ENCODE assay signal across 12 cellular contexts in the genomic region with DNA sequence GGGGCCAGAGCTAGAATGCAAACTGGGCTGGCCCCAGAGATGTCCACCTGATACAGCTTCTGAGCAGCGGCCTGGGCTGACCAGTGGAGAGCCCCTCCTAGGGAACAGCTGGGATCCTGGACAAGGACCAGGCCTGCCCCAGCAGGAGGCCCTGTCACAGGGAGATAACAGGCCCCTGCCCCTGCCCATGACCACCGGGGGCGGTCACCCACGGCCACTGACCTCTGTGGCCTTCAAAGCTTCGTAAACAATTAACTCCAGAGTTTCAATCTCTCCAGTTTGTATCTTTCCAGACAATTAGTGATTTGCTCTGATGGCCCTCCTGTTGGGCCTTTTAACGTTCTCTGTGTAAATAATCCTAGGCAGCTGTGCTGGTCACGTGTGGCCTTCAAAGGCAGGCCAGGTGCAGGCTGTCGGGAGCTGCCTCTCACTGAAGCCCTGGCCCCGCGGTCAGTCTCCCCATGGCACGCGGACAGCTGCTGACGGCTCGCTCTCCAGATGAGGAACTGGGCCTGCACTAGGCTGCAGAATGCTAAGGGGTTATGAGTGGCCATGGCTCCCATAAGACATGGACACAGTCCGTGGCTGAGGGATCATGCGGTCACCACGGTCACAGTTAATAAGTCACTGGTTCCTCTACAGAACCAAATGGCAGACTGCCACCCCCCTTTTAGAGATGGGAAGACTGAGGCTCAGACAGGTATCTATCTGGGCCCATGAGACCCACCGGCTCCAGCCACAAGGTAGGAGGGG. TPM values are rescaled to one million over a fixed set of nuclear protein-coding genes. Genes with fewer than 3 reads are reported as not detected.
DNase-seq lines count a peak whose midpoint lies in the region; ATAC-seq, FAIRE-seq and TF ChIP-seq lines count a peak whose summit lies in the region.
"Had no signal": no experiment of that assay in that cellular context is flagged by ENCODE, and none has a peak within 500 bp of the region (broad histone marks: within the 10 kb centered on the region; RNA-seq: fewer than 3 reads in every experiment).

No MANE protein-coding gene starts in this region.

- H3K9me3 ChIP-seq in H1 (ENCODE audit: insufficient read depth in 2 of 2, low read depth in 1 of 2, low read length in 1 of 2) (no peaks in the 10 kb centered on the region), OCI-LY7 (ENCODE audit: low read length) (no peaks in the 10 kb centered on the region)

- no peak overlapping the region for H3K56ac ChIP-seq in H1 (replicated peaks; ENCODE audit: insufficient read length, low read depth, low read length)

- H3K79me2 ChIP-seq in H1 (ENCODE audit: control insufficient read depth in 1 of 2, insufficient read depth in 2 of 2, low read length in 2 of 2) (peaks cover 69 to 100% of the 10 kb centered on the region in 2 experiments), OCI-LY7 (ENCODE audit: insufficient read depth, low read depth, low read length) (no peaks in the 10 kb centered on the region)

- 91% methylated on average over 18 of the region's 18 CpGs; no CpG with 5 or more reads in 1 of the 2 experiments for WGBS in H1 (ENCODE audit: extremely low coverage in 1 of 2, insufficient coverage in 1 of 2, insufficient read length in 1 of 2, insufficient replicate concordance in 2 of 2, low coverage in 1 of 2, low lambda C conversion rate in 2 of 2, missing lambda C conversion rate in 1 of 2), 2 experiments

- no peak overlapping the region for H3K27ac ChIP-seq in H1 (ENCODE audit: low read depth, low read length)
- no peak overlapping the region for H3K27ac ChIP-seq in OCI-LY7 (ENCODE audit: low read depth, low read length, poor library complexity, severe bottlenecking)
- H3K27ac ChIP-seq: SK-N-MC had no signal

- peaks cover 0 to 43% (median 25%) of the 10 kb centered on the region in 4 experiments; a peak in 6 of 7 replicates for H3K4me1 ChIP-seq in H1 (replicated peaks in 1 of 4; ENCODE audit: control insufficient read depth in 3 of 4, insufficient read depth in 4 of 4, low read length in 3 of 4)
- H3K4me1 ChIP-seq in OCI-LY7 (ENCODE audit: insufficient read depth, low read length, poor library complexity, severe bottlenecking), result peaks cover 19% of the 10 kb centered on the region

- no peak overlapping the region for H2AK5ac ChIP-seq in H1 (ENCODE audit: low read depth, low read length)

- H2BK20ac ChIP-seq in H1 (ENCODE audit: low read length), result no peak overlapping the region

- H4K8ac ChIP-seq in H1 (ENCODE audit: extremely low read depth, insufficient read depth, low read length), result no peak overlapping the region

- TF ChIP-seq CTCF in H1 (IDR thresholded peaks at IDR 0.05; ENCODE audit: control extremely low read depth in 1 of 3, insufficient read depth in 1 of 3, low read depth in 1 of 3, low read length in 3 of 3), result no peak
- TF ChIP-seq CTCF in omental fat pad (IDR thresholded peaks at IDR 0.05), result no peak
- no peak for TF ChIP-seq CTCF in OCI-LY7 (conservative IDR thresholded peaks at IDR 0.05; ENCODE audit: low read length)

- TF ChIP-seq RAD21 in H1 (IDR thresholded peaks at IDR 0.05 in 1 of 2, conservative IDR thresholded peaks at IDR 0.05 in 1 of 2; ENCODE audit: low read depth in 2 of 2, low read length in 2 of 2), result no peak

- H2AFZ ChIP-seq in H1 (ENCODE audit: low read length), result no peak overlapping the region
- no peak overlapping the region for H2AFZ ChIP-seq in OCI-LY7 (ENCODE audit: low read length)

- no peak overlapping the region for H4K91ac ChIP-seq in H1 (replicated peaks; ENCODE audit: insufficient read length, low read length)

- no peak overlapping the region for H3K4ac ChIP-seq in H1 (replicated peaks; ENCODE audit: insufficient read length, low read depth, low read length)

- H3K4me3 ChIP-seq in H1 (ENCODE audit: extremely low read depth in 1 of 4, insufficient read depth in 2 of 4, low read depth in 3 of 4, low read length in 4 of 4), result no peak overlapping the region
- no peak overlapping the region for H3K4me3 ChIP-seq in OCI-LY7 (ENCODE audit: low read depth, low read length, poor library complexity, severe bottlenecking)
- H3K4me3 ChIP-seq: SK-N-MC had no signal

- no TSS peak for BruUV-seq in OCI-LY7 (replicated peaks; lab: Mats Ljungman, UMichigan)

- H2BK120ac ChIP-seq in H1 (replicated peaks; ENCODE audit: low read depth, low read length), result no peak overlapping the region

- no peak overlapping the region for H4K5ac ChIP-seq in H1 (ENCODE audit: insufficient read length, low read depth, low read length)

- no peaks in the 10 kb centered on the region for H3K27me3 Mint-ChIP-seq in T-cell
- H3K27me3 Mint-ChIP-seq: naive B cell; stimulated activated naive CD8-positive, alpha-beta T cell treated with anti-CD3 and anti-CD28 coated beads, Interleukin-15, amount 100 ng/mL, for 72 hours had no signal

- no peaks in the 10 kb centered on the region for H3K23me2 ChIP-seq in H1 (ENCODE audit: low read depth, low read length)

- H4K20me1 ChIP-seq in H1 (replicated peaks in 1 of 2; ENCODE audit: control insufficient read depth in 1 of 2, insufficient read depth in 2 of 2, low read length in 2 of 2) (peaks cover 70 to 86% of the 10 kb centered on the region in 2 experiments), OCI-LY7 (ENCODE audit: insufficient read depth, low read length) (peaks cover 25% of the 10 kb centered on the region)

- ATAC-seq in omental fat pad (ENCODE audit: low FRiP score), result no peak
- ATAC-seq in T-cell (replicated peaks in 1 of 4), result no peak
- ATAC-seq: stimulated activated naive CD8-positive, alpha-beta T cell treated with anti-CD3 and anti-CD28 coated beads, Interleukin-15, amount 100 ng/mL, for 72 hours had no signal

- no peaks in the 10 kb centered on the region for H3K9me3 Mint-ChIP-seq in T-cell
- H3K9me3 Mint-ChIP-seq: naive B cell; stimulated activated naive CD8-positive, alpha-beta T cell treated with anti-CD3 and anti-CD28 coated beads, Interleukin-15, amount 100 ng/mL, for 72 hours had no signal

- H3K36me3 Mint-ChIP-seq in T-cell, result no peaks in the 10 kb centered on the region
- H3K36me3 Mint-ChIP-seq: naive B cell had no signal

- no peak overlapping the region for H2BK5ac ChIP-seq in H1 (ENCODE audit: low read depth, low read length)

- CTCF ChIA-PET in H1 (lab: Charles Lee; ENCODE audit: partially characterized antibody), result interaction anchor here (0.7 to 1.6 kb wide), 9 partner anchors 9 to 333 kb away, joined by 3 to 7 read pairs (median 3); no protein-coding TSS in a partner anchor
- CTCF ChIA-PET in OCI-LY7 (lab: Charles Lee; ENCODE audit: unreplicated experiment), result interaction anchor here (0.5 kb wide), 1 partner anchor 412 kb away, joined by 6 read pairs; no protein-coding TSS in a partner anchor
- CTCF ChIA-PET in T-cell (lab: Charles Lee), result interaction anchor here in 1 of 2 donors (0.6 kb wide), 1 partner anchor 1203 kb away, joined by 6 read pairs; no protein-coding TSS in a partner anchor

- H3K27me3 ChIP-seq in H1 (replicated peaks in 1 of 4; ENCODE audit: control insufficient read depth in 3 of 4, extremely low read depth in 1 of 4, insufficient read depth in 3 of 4, low read length in 3 of 4), result no peaks in the 10 kb centered on the region

- peak; percentile 92 for DNase-seq in DMS53 (lab: John Stamatoyannopoulos, UW)
- DNase-seq in NCI-H345 treated with DMSO at 0.1 percent for 48 hours (lab: John Stamatoyannopoulos, UW; ENCODE audit: unreplicated experiment), result peak; percentile 86
- DNase-seq in H1 (ENCODE audit: low read depth in 1 of 2, low spot score in 2 of 2), result no peak
- peak; percentile 15 for DNase-seq in omental fat pad (ENCODE audit: low spot score)
- DNase-seq in cerebellum (ENCODE audit: low spot score), result no peak
- DNase-seq in OCI-LY7 (ENCODE audit: low spot score), result no peak
- DNase-seq in T-cell, result no peak
- no peak for DNase-seq in iPS-NIHi7 (ENCODE audit: extremely low spot score)
- DNase-seq: naive B cell had no signal

- H3K4me2 ChIP-seq in H1 (ENCODE audit: insufficient read depth in 1 of 2, low read depth in 2 of 2, low read length in 2 of 2), result no peak overlapping the region
- no peak overlapping the region for H3K4me2 ChIP-seq in OCI-LY7 (ENCODE audit: low read length)

- TF ChIP-seq EP300 in H1 (IDR thresholded peaks at IDR 0.05; ENCODE audit: borderline replicate concordance in 1 of 2, low read depth in 2 of 2, low read length in 2 of 2), result no peak

- intact Hi-C loops in OCI-LY7 (cut with micrococcal nuclease; ENCODE audit: unreplicated experiment), result loop anchor here (10.0 kb wide), 1 partner anchor 195 kb away; no protein-coding TSS in a partner anchor

- H3K4me3 Mint-ChIP-seq in T-cell, result no peak overlapping the region
- H3K4me3 Mint-ChIP-seq: stimulated activated naive CD8-positive, alpha-beta T cell treated with anti-CD3 and anti-CD28 coated beads, Interleukin-15, amount 100 ng/mL, for 72 hours had no signal

- no peaks in the 10 kb centered on the region for H3K9me2 ChIP-seq in OCI-LY7 (ENCODE audit: insufficient read depth, low read length)

- H3K9ac ChIP-seq in H1 (replicated peaks in 1 of 4; ENCODE audit: extremely low read depth in 1 of 4, low read depth in 3 of 4, low read length in 3 of 4), result peak overlapping the region in 1 of 4 experiments; percentile 6; a peak in 1 of 7 replicates

- no peak overlapping the region for H3K14ac ChIP-seq in H1 (ENCODE audit: insufficient read length)

- H3K36me3 ChIP-seq in H1 (ENCODE audit: control insufficient read depth in 2 of 4, insufficient read depth in 4 of 4, low read length in 3 of 4), result peaks cover 0 to 10% (median 0%) of the 10 kb centered on the region in 4 experiments; a peak in 2 of 8 replicates
- no peaks in the 10 kb centered on the region for H3K36me3 ChIP-seq in OCI-LY7 (ENCODE audit: insufficient read depth, low read length)

- FAIRE-seq in H1 (lab: Jason Lieb, UNC), result no peak
- FAIRE-seq: G401.6 had no signal

- no peak overlapping the region for H2BK12ac ChIP-seq in H1 (ENCODE audit: low read depth, low read length)

- no peak overlapping the region for H3K27ac Mint-ChIP-seq in T-cell

- H3K79me1 ChIP-seq in H1 (ENCODE audit: low read depth, low read length), result peaks cover 63% of the 10 kb centered on the region

- TF ChIP-seq POLR2A in H1 (IDR thresholded peaks at IDR 0.05; ENCODE audit: control extremely low read depth in 1 of 2, low read depth in 2 of 2, low read length in 2 of 2), result no peak

- peaks cover 17 to 30% (median 27%) of the 10 kb centered on the region in 3 donors for H3K4me1 Mint-ChIP-seq in T-cell

- no peak overlapping the region for H3K23ac ChIP-seq in H1 (ENCODE audit: insufficient read length)

- POLR2A ChIA-PET in H1 (lab: Charles Lee; ENCODE audit: partially characterized antibody), result interaction anchor here (0.6 to 0.8 kb wide), 2 partner anchors 194 to 1879 kb away, joined by 3 read pairs; no protein-coding TSS in a partner anchor
- POLR2A ChIA-PET in OCI-LY7 (lab: Charles Lee), result no interaction called here
- POLR2A ChIA-PET in T-cell (lab: Charles Lee), result no interaction called here

- H2BK15ac ChIP-seq in H1 (ENCODE audit: low read length), result no peak overlapping the region

- no peak overlapping the region for H3K18ac ChIP-seq in H1 (ENCODE audit: extremely low read depth, low read length)

RNA-seq across cellular contexts. Expression of gene HS6ST1, which starts 9.2 kb away (rescaled TPM):
- 72.8 and 74.6 TPM in 2 replicates for total RNA-seq in H1 (2021; fragmentation: NEBNext Ultra II Directional; extraction: Animal tissue kit (Norgen Biotek cat#: 25700))
- polyA plus RNA-seq in H1 (2011; rRNA removed), result 37.4 and 61.3 TPM in 2 replicates
- polyA plus RNA-seq in H1 (2011; cell fraction: cytosol; rRNA removed), result 37.9 TPM
- 51.0 TPM for polyA plus RNA-seq in H1 (2011; cell fraction: nucleus; rRNA removed)
- 44.2 to 60.1 TPM (median 56.3 TPM) in 4 replicates for polyA plus RNA-seq in H1 (2012, experiment 1 of 2)
- polyA plus RNA-seq in H1 (2012, experiment 2 of 2), result 57.3 TPM
- polyA plus RNA-seq in H1 (2013, experiment 1 of 2), result 41.0 TPM
- polyA plus RNA-seq in H1 (2013, experiment 2 of 2), result 45.1 TPM
- polyA minus RNA-seq in H1 (2011; rRNA and poly(A)+ RNA removed), result 26.9 and 34.9 TPM in 2 replicates
- polyA minus RNA-seq in H1 (2011; cell fraction: cytosol; rRNA and poly(A)+ RNA removed), result 49.1 TPM
- polyA minus RNA-seq in H1 (2011; cell fraction: nucleus; rRNA and poly(A)+ RNA removed), result 74.6 TPM
- total RNA-seq in omental fat pad (10 to 100 TPM; 17.8 to 28.9 (median 24.3) TPM), cerebellum (39.7 TPM), OCI-LY7 (2022) (13.4 and 13.6 TPM in 2 replicates), T-cell (10 to 100 TPM in 3 of 5 donors, 1 to 10 TPM in 2; 7.6 to 15.6 (median 15.4) TPM)
- total RNA-seq in OCI-LY7 (2014; rRNA removed; shearing (Covaris generic)), result 12.0 and 17.6 TPM in 2 replicates

Comparison
In these comparisons a context has a peak if more than half of its experiments do, and no peak if none do; other contexts are left out.
1. DNase-seq: peak in DMS53 (single experiment), NCI-H345 treated with DMSO at 0.1 percent for 48 hours (single experiment) and omental fat pad (single experiment); none in H1 (0 of 2), cerebellum (single experiment), OCI-LY7 (single experiment), T-cell (0 of 34) and iPS-NIHi7 (single experiment).